Comparison of ENCODE assay signal across 29 cellular contexts in the genomic region with DNA sequence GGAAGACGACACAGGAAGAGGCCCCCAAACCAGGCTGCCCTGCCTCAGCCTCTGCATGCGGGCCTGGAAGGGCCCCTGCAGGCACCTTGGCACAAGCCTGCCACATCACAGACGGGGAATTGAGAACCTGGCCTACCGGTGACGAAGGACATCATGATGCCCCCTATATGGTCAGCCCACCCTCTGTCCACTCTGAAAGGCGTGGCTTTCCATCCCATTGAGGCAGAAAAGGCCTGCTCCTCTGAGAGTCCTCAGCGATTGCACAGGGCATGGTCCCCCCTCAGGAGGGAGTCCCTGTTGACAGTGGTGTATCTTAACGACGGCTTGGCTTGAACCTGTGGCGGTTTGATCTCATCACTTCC. TPM values are rescaled to one million over a fixed set of nuclear protein-coding genes. Genes with fewer than 3 reads are reported as not detected.
"Had no signal": no experiment of that assay in that cellular context is flagged by ENCODE, and none has a peak within 500 bp of the region (broad histone marks: within the 10 kb centered on the region; RNA-seq: fewer than 3 reads in every experiment).

No MANE protein-coding gene starts in this region.

- H3K27me3 Mint-ChIP-seq: activated CD4-positive, alpha-beta memory T cell treated with anti-CD3 and anti-CD28 coated beads for 36 hours; activated CD4-positive, alpha-beta T cell treated with anti-CD3 and anti-CD28 coated beads, Interleukin-2, amount 10 ng/mL, durations not matched to agents 7 days and 5 days; activated naive CD8-positive, alpha-beta T cell; brain had no signal

- H3K4me2 ChIP-seq: KMS-11, SK-N-SH had no signal

- H3K36me3 ChIP-seq: Peyer's patch, SJCRH30 had no signal

- H3K9ac ChIP-seq: KMS-11, SK-N-SH had no signal

- H3K27ac Mint-ChIP-seq: activated CD4-positive, alpha-beta memory T cell treated with anti-CD3 and anti-CD28 coated beads for 36 hours; activated CD4-positive, alpha-beta T cell treated with anti-CD3 and anti-CD28 coated beads, Interleukin-2, amount 10 ng/mL, durations not matched to agents 7 days and 5 days; activated naive CD8-positive, alpha-beta T cell; activated T-cell treated with anti-CD3 and anti-CD28 coated beads, Interleukin-2, amount 50 U/mL, for 72 hours; activated T-helper 2 cell treated with anti-CD3 and anti-CD28 coated beads, Interferon-gamma antibody, Interleukin-2, Interleukin-4, amounts not matched to agents 10 μg/mL and 5 μg/mL and 100 μg/mL, durations not matched to agents 14 hours and 24 hours and 36 hours; brain had no signal

- ATAC-seq: activated T-cell treated with anti-CD3 and anti-CD28 coated beads, Interleukin-2, amount 50 U/mL, for 72 hours; HepG2 had no signal

- H3K27me3 ChIP-seq: Peyer's patch, SJCRH30 had no signal

- DNase-seq: activated CD4-positive, alpha-beta memory T cell treated with anti-CD3 and anti-CD28 coated beads for 36 hours; activated CD4-positive, alpha-beta T cell treated with anti-CD3 and anti-CD28 coated beads, Interleukin-2, amount 10 ng/mL, durations not matched to agents 7 days and 5 days; activated CD8-positive, alpha-beta memory T cell treated with anti-CD3 and anti-CD28 coated beads for 24 hours; activated naive CD4-positive, alpha-beta T cell; activated T-cell treated with anti-CD3 and anti-CD28 coated beads, Interleukin-2, amount 50 U/mL, for 72 hours; amygdala; MV-4-11; NCI-H1105; NCI-H1436; NCI-H1694 treated with DMSO at 0.1 percent for 48 hours; NCI-H2029 treated with DMSO at 0.1 percent for 48 hours; NCI-H345; NCI-H510A; NCI-H69; NK-92 treated with Interleukin-12 subunit alpha and Interleukin-12 subunit beta, amount 100 ng/mL, for 24 hours; OCI-M1; SJCRH30; SK-N-SH had no signal

- H3K36me3 Mint-ChIP-seq: activated CD4-positive, alpha-beta memory T cell treated with anti-CD3 and anti-CD28 coated beads for 36 hours; activated naive CD8-positive, alpha-beta T cell; brain had no signal

- H3K4me1 ChIP-seq: Peyer's patch, SJCRH30 had no signal

- H3K9me3 ChIP-seq: Peyer's patch, SK-N-SH had no signal

- H3K27ac ChIP-seq: KMS-11, Peyer's patch, RWPE1, SJCRH30 had no signal

- H3K4me1 Mint-ChIP-seq: activated CD4-positive, alpha-beta T cell treated with anti-CD3 and anti-CD28 coated beads, Interleukin-2, amount 10 ng/mL, durations not matched to agents 7 days and 5 days had no signal

- H3K4me3 ChIP-seq: Peyer's patch, SJCRH30 had no signal

- H3K9me3 Mint-ChIP-seq: activated CD4-positive, alpha-beta memory T cell treated with anti-CD3 and anti-CD28 coated beads for 36 hours; activated T-cell treated with anti-CD3 and anti-CD28 coated beads, Interleukin-2, amount 50 U/mL, for 72 hours; activated T-helper 2 cell treated with anti-CD3 and anti-CD28 coated beads, Interferon-gamma antibody, Interleukin-2, Interleukin-4, amounts not matched to agents 10 μg/mL and 5 μg/mL and 100 μg/mL, durations not matched to agents 14 hours and 24 hours and 36 hours had no signal

- H3K4me3 Mint-ChIP-seq: activated CD4-positive, alpha-beta memory T cell treated with anti-CD3 and anti-CD28 coated beads for 36 hours; activated CD4-positive, alpha-beta T cell treated with anti-CD3 and anti-CD28 coated beads, Interleukin-2, amount 10 ng/mL, durations not matched to agents 7 days and 5 days; activated naive CD8-positive, alpha-beta T cell; activated T-cell treated with anti-CD3 and anti-CD28 coated beads, Interleukin-2, amount 50 U/mL, for 72 hours; brain had no signal

RNA-seq across cellular contexts. Expression of gene KRTAP10-1, which starts 11.4 kb away (rescaled TPM):
- total RNA-seq: activated CD4-positive, alpha-beta memory T cell treated with anti-CD3 and anti-CD28 coated beads for 36 hours; activated CD4-positive, alpha-beta T cell treated with anti-CD3 and anti-CD28 coated beads, Interleukin-2, amount 10 ng/mL, durations not matched to agents 7 days and 5 days; activated T-cell treated with anti-CD3 and anti-CD28 coated beads, Interleukin-2, amount 50 U/mL, for 72 hours; activated T-helper 2 cell treated with anti-CD3 and anti-CD28 coated beads, Interferon-gamma antibody, Interleukin-2, Interleukin-4, amounts not matched to agents 10 μg/mL and 5 μg/mL and 100 μg/mL, durations not matched to agents 14 hours and 24 hours and 36 hours; astrocyte; HepG2; MCF 10A; Peyer's patch; Right ventricle myocardium superior; SJCRH30; T-helper 2 cell treated with Interferon-gamma antibody and Interleukin-4, amounts not matched to agents 100 ng/mL and 5 ng/mL, for 36 hours had no signal
- polyA plus RNA-seq: HepG2, SK-N-SH had no signal

RNA-seq across cellular contexts. Expression of gene KRTAP10-2, which starts 22.7 kb away (rescaled TPM):
- total RNA-seq: activated CD4-positive, alpha-beta memory T cell treated with anti-CD3 and anti-CD28 coated beads for 36 hours; activated CD4-positive, alpha-beta T cell treated with anti-CD3 and anti-CD28 coated beads, Interleukin-2, amount 10 ng/mL, durations not matched to agents 7 days and 5 days; activated T-cell treated with anti-CD3 and anti-CD28 coated beads, Interleukin-2, amount 50 U/mL, for 72 hours; activated T-helper 2 cell treated with anti-CD3 and anti-CD28 coated beads, Interferon-gamma antibody, Interleukin-2, Interleukin-4, amounts not matched to agents 10 μg/mL and 5 μg/mL and 100 μg/mL, durations not matched to agents 14 hours and 24 hours and 36 hours; astrocyte; HepG2; MCF 10A; Peyer's patch; Right ventricle myocardium superior; SJCRH30; T-helper 2 cell treated with Interferon-gamma antibody and Interleukin-4, amounts not matched to agents 100 ng/mL and 5 ng/mL, for 36 hours had no signal
- polyA plus RNA-seq: HepG2, SK-N-SH had no signal

RNA-seq across cellular contexts. Expression of gene KRTAP10-3, which starts 30.0 kb away (rescaled TPM):
- total RNA-seq: activated CD4-positive, alpha-beta memory T cell treated with anti-CD3 and anti-CD28 coated beads for 36 hours; activated CD4-positive, alpha-beta T cell treated with anti-CD3 and anti-CD28 coated beads, Interleukin-2, amount 10 ng/mL, durations not matched to agents 7 days and 5 days; activated T-cell treated with anti-CD3 and anti-CD28 coated beads, Interleukin-2, amount 50 U/mL, for 72 hours; activated T-helper 2 cell treated with anti-CD3 and anti-CD28 coated beads, Interferon-gamma antibody, Interleukin-2, Interleukin-4, amounts not matched to agents 10 μg/mL and 5 μg/mL and 100 μg/mL, durations not matched to agents 14 hours and 24 hours and 36 hours; astrocyte; HepG2; MCF 10A; Peyer's patch; Right ventricle myocardium superior; SJCRH30; T-helper 2 cell treated with Interferon-gamma antibody and Interleukin-4, amounts not matched to agents 100 ng/mL and 5 ng/mL, for 36 hours had no signal
- polyA plus RNA-seq: HepG2, SK-N-SH had no signal

RNA-seq across cellular contexts. Expression of gene KRTAP10-4, which starts 44.9 kb away (rescaled TPM):
- total RNA-seq: activated CD4-positive, alpha-beta memory T cell treated with anti-CD3 and anti-CD28 coated beads for 36 hours; activated CD4-positive, alpha-beta T cell treated with anti-CD3 and anti-CD28 coated beads, Interleukin-2, amount 10 ng/mL, durations not matched to agents 7 days and 5 days; activated T-cell treated with anti-CD3 and anti-CD28 coated beads, Interleukin-2, amount 50 U/mL, for 72 hours; activated T-helper 2 cell treated with anti-CD3 and anti-CD28 coated beads, Interferon-gamma antibody, Interleukin-2, Interleukin-4, amounts not matched to agents 10 μg/mL and 5 μg/mL and 100 μg/mL, durations not matched to agents 14 hours and 24 hours and 36 hours; astrocyte; HepG2; MCF 10A; Peyer's patch; Right ventricle myocardium superior; SJCRH30; T-helper 2 cell treated with Interferon-gamma antibody and Interleukin-4, amounts not matched to agents 100 ng/mL and 5 ng/mL, for 36 hours had no signal
- polyA plus RNA-seq: HepG2, SK-N-SH had no signal

RNA-seq across cellular contexts. Expression of gene KRTAP10-5, which starts 51.8 kb away (rescaled TPM):
- total RNA-seq: activated CD4-positive, alpha-beta memory T cell treated with anti-CD3 and anti-CD28 coated beads for 36 hours; activated CD4-positive, alpha-beta T cell treated with anti-CD3 and anti-CD28 coated beads, Interleukin-2, amount 10 ng/mL, durations not matched to agents 7 days and 5 days; activated T-cell treated with anti-CD3 and anti-CD28 coated beads, Interleukin-2, amount 50 U/mL, for 72 hours; activated T-helper 2 cell treated with anti-CD3 and anti-CD28 coated beads, Interferon-gamma antibody, Interleukin-2, Interleukin-4, amounts not matched to agents 10 μg/mL and 5 μg/mL and 100 μg/mL, durations not matched to agents 14 hours and 24 hours and 36 hours; astrocyte; HepG2; MCF 10A; Peyer's patch; Right ventricle myocardium superior; SJCRH30; T-helper 2 cell treated with Interferon-gamma antibody and Interleukin-4, amounts not matched to agents 100 ng/mL and 5 ng/mL, for 36 hours had no signal
- polyA plus RNA-seq: HepG2, SK-N-SH had no signal
